11 cellular contexts compared by ENCODE assay signal in the genomic region with DNA sequence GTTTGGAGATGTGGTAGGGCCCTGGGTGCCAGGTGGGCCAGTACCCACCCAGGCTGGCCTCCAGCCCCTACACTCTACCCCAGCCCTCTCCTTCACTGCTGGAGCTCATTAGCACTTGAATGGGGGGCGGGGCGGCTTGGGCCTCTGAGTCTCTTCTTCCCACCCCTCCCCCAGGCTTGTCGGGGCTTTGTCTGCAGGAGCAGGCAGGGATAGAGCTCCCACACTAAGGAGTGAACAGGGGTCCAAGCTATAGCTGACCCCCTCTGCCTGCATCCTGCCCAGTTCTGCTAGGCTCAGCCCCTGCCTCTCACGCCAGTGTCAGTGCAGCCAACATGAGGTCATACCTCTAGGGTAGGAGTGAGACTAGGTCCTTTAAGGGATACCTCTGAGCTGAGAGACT. TPM values are rescaled to one million over a fixed set of nuclear protein-coding genes. Genes with fewer than 3 reads are reported as not detected.
DNase-seq lines count a peak whose midpoint lies in the region; ATAC-seq and TF ChIP-seq lines count a peak whose summit lies in the region.
"Had no signal": no experiment of that assay in that cellular context is flagged by ENCODE, and none has a peak within 500 bp of the region (broad histone marks: within the 10 kb centered on the region; RNA-seq: fewer than 3 reads in every experiment).

No MANE protein-coding gene starts in this region.

- no peak overlapping the region for H2AFZ ChIP-seq in MM.1S (ENCODE audit: low read length)

- no peaks in the 10 kb centered on the region for H3K9me3 ChIP-seq in HAP-1
- H3K9me3 ChIP-seq in Peyer's patch: no peaks in the 10 kb centered on the region
- H3K9me3 ChIP-seq in esophagus squamous epithelium: no peaks in the 10 kb centered on the region
- no peaks in the 10 kb centered on the region for H3K9me3 ChIP-seq in gastrocnemius medialis
- H3K9me3 ChIP-seq in MM.1S (replicated peaks; ENCODE audit: insufficient read depth, low read length): no peaks in the 10 kb centered on the region

- H3K9ac ChIP-seq in MM.1S (ENCODE audit: low read length): no peak overlapping the region

- TF ChIP-seq CTCF in Peyer's patch (IDR thresholded peaks at IDR 0.05): no peak
- TF ChIP-seq CTCF in esophagus squamous epithelium (IDR thresholded peaks at IDR 0.05): no peak
- TF ChIP-seq CTCF in gastrocnemius medialis (IDR thresholded peaks at IDR 0.05 in 4 of 5, conservative IDR thresholded peaks at IDR 0.05 in 1 of 5): no peak
- no peak for TF ChIP-seq CTCF in MM.1S (IDR thresholded peaks at IDR 0.05; ENCODE audit: low read length)

- H3K9me2 ChIP-seq in MM.1S (replicated peaks; ENCODE audit: insufficient read depth, low read length): no peaks in the 10 kb centered on the region

- peaks cover 96% of the 10 kb centered on the region for H3K79me2 ChIP-seq in MM.1S (ENCODE audit: low read length)

- H3F3A ChIP-seq in MM.1S (ENCODE audit: insufficient read depth, low read length): peaks cover 19% of the 10 kb centered on the region

- no peak overlapping the region for H3K4me2 ChIP-seq in MM.1S (ENCODE audit: low read depth, low read length)

- H3K4me3 ChIP-seq in HAP-1 (no peak overlapping the region), Peyer's patch (peak overlapping the region in 1 of 4 donors; percentile 13), esophagus squamous epithelium (peak overlapping the region in 1 of 4 donors; percentile 33), gastrocnemius medialis (no peak overlapping the region), MM.1S (ENCODE audit: low read length) (no peak overlapping the region)

- ATAC-seq in gastrocnemius medialis (no peak), GM18520 (IDR thresholded peaks at IDR 0.05; ENCODE audit: unreplicated experiment) (no peak)

- intact Hi-C loops in esophagus squamous epithelium (cut with DNase I): no loop called here
- intact Hi-C loops in gastrocnemius medialis (cut with DNase I; ENCODE audit: low total_unique reads): no loop called here

- H3K4me1 ChIP-seq in HAP-1 (peaks cover 26% of the 10 kb centered on the region), Peyer's patch (peaks cover 7 to 84% (median 69%) of the 10 kb centered on the region in 4 donors), esophagus squamous epithelium (peaks cover 73 to 99% (median 79%) of the 10 kb centered on the region in 3 donors), gastrocnemius medialis (peaks cover 60 to 90% of the 10 kb centered on the region in 2 donors), MM.1S (ENCODE audit: low read length) (0 out of 2 replicates have a peak, but pooled peaks cover 6% of the 10 kb centered on the region)

- in situ Hi-C loops in HAP-1 (cut with MboI; ENCODE audit: low sequenced_read_pairs) (no loop called here), gastrocnemius medialis (cut with MboI; ENCODE audit: low sequenced_read_pairs in 4 of 4) (no loop called here)

- peak; percentile 81 to 97 for DNase-seq in HAP-1 (ENCODE audit: low spot score in 2 of 2)
- no peak for DNase-seq in Peyer's patch
- DNase-seq in esophagus squamous epithelium (lab: John Stamatoyannopoulos, UW): no peak
- DNase-seq in gastrocnemius medialis: no peak
- DNase-seq in HT-29 (ENCODE audit: low spot score): no peak
- no peak for DNase-seq in pons (ENCODE audit: low spot score)
- no peak for DNase-seq in MM.1S
- DNase-seq: NCI-H2171; stimulated activated CD4-positive, alpha-beta T cell treated with anti-CD3 and anti-CD28 coated beads, Interleukin-4, amount 100 ng/mL, for 1 hour had no signal

- peaks cover 21% of the 10 kb centered on the region for H3K36me3 ChIP-seq in HAP-1 (replicated peaks)
- H3K36me3 ChIP-seq in Peyer's patch: peaks cover 0 to 2% (median 0%) of the 10 kb centered on the region in 3 donors
- H3K36me3 ChIP-seq in esophagus squamous epithelium: peaks cover 0 to 5% (median 0%) of the 10 kb centered on the region in 3 donors
- no peaks in the 10 kb centered on the region for H3K36me3 ChIP-seq in gastrocnemius medialis
- H3K36me3 ChIP-seq in MM.1S (replicated peaks; ENCODE audit: insufficient read depth, low read length): no peaks in the 10 kb centered on the region

- H3K27me3 ChIP-seq in HAP-1 (ENCODE audit: low read depth): no peaks in the 10 kb centered on the region
- no peaks in the 10 kb centered on the region for H3K27me3 ChIP-seq in Peyer's patch
- H3K27me3 ChIP-seq in esophagus squamous epithelium: no peaks in the 10 kb centered on the region
- no peaks in the 10 kb centered on the region for H3K27me3 ChIP-seq in gastrocnemius medialis
- no peaks in the 10 kb centered on the region for H3K27me3 ChIP-seq in MM.1S (replicated peaks; ENCODE audit: insufficient read depth, low read length)

- TF ChIP-seq POLR2A in Peyer's patch (IDR thresholded peaks at IDR 0.05) (no peak), esophagus squamous epithelium (IDR thresholded peaks at IDR 0.05) (no peak), gastrocnemius medialis (IDR thresholded peaks at IDR 0.05) (no peak)

- no CpG with 5 or more reads among the region's 4 CpGs for WGBS in esophagus squamous epithelium, 2 donors

- no peaks in the 10 kb centered on the region for H4K20me1 ChIP-seq in MM.1S (ENCODE audit: insufficient read depth, low read length)

- H3K27ac ChIP-seq in Peyer's patch: peak overlapping the region; percentile 66 to 95 (median 72)
- peak overlapping the region; percentile 54 to 97 (median 92) for H3K27ac ChIP-seq in esophagus squamous epithelium
- H3K27ac ChIP-seq in gastrocnemius medialis: peak overlapping the region; percentile 87 to 96 (median 87)
- H3K27ac ChIP-seq in MM.1S (ENCODE audit: low read length): no peak overlapping the region

RNA-seq across cellular contexts. Expression of a gene that starts 5.2 kb away (rescaled TPM):
- total RNA-seq in Peyer's patch: 100 to 1,000 TPM in 2 of 4 donors, 10 to 100 TPM in 2; 71.8 to 178 (median 98.4) TPM
- 100 to 1,000 TPM in 2 of 4 donors, 10 to 100 TPM in 2; 39.8 to 122 (median 76.5) TPM for total RNA-seq in esophagus squamous epithelium
- total RNA-seq in gastrocnemius medialis: 10 to 100 TPM; 26.7 to 67.8 (median 39.8) TPM
- total RNA-seq in HT-29 (2014; rRNA removed; shearing (Covaris generic)): 167 and 168 TPM in 2 replicates

RNA-seq across cellular contexts. Expression of a gene that starts 27.8 kb away (rescaled TPM):
- total RNA-seq in Peyer's patch (100 to 1,000 TPM in 3 of 4 donors, 10 to 100 TPM in 1; 56.1 to 367 (median 267) TPM), esophagus squamous epithelium (1 to 10 TPM in 3 of 4 donors, under 1 TPM in 1; 0.70 to 8.2 (median 2.4) TPM), gastrocnemius medialis (1 to 10 TPM; 1.7 to 3.1 (median 2.1) TPM)
- total RNA-seq in HT-29 (2014; rRNA removed; shearing (Covaris generic)): 87.7 and 94.2 TPM in 2 replicates

RNA-seq across cellular contexts. Expression of a gene that starts 36.1 kb away (rescaled TPM):
- total RNA-seq in Peyer's patch (1 to 10 TPM in 1 of 4 donors, not detected in 3; 1.3 TPM), esophagus squamous epithelium (not detected), gastrocnemius medialis (1 to 10 TPM; 1.9 to 8.9 (median 5.0) TPM)
- 0.70 TPM in 1 of 2 replicates, not detected in the other for total RNA-seq in HT-29 (2014; rRNA removed; shearing (Covaris generic))
- total RNA-seq: glomerular endothelial cell had no signal

RNA-seq across cellular contexts. Expression of a gene that starts 37.7 kb away (rescaled TPM):
- total RNA-seq in Peyer's patch (not detected), esophagus squamous epithelium (not detected), gastrocnemius medialis (under 1 TPM in 3 of 4 donors, not detected in 1; 0.41 to 0.98 (median 0.49) TPM)
- total RNA-seq in HT-29 (2014; rRNA removed; shearing (Covaris generic)): not detected in 2 replicates
- total RNA-seq: glomerular endothelial cell had no signal

RNA-seq across cellular contexts. Expression of a gene that starts 49.8 kb away (rescaled TPM):
- total RNA-seq in Peyer's patch (not detected), esophagus squamous epithelium (not detected), gastrocnemius medialis (not detected)
- 0.18 TPM in 1 of 2 replicates, not detected in the other for total RNA-seq in HT-29 (2014; rRNA removed; shearing (Covaris generic))
- total RNA-seq: glomerular endothelial cell had no signal

Comparison
In these comparisons a context has a peak if more than half of its experiments do, and no peak if none do; other contexts are left out.
1. DNase-seq: peak in HAP-1 (2 of 2); none in Peyer's patch (0 of 3), esophagus squamous epithelium (single experiment), gastrocnemius medialis (0 of 2), HT-29 (single experiment), pons (single experiment) and MM.1S (single experiment).